In the genomic region with DNA sequence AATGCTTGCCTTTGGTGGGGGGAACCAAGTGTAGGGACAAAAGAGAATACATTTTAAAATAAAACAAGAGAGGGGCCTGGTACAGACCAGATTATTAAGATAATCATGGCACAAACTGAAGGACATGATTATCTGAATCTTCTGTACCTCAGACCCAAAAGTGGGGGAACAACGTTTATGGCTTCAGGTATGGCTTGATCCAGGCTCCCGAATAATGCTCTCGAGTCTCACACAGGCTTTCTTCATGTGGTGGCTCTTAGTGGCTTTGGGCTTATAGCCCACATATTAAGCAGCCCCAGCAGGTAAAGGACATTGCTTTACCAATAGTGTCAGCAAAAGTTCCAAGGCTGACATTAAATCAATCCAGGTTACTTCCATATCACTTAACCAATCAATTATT, we compare ENCODE assay signal across 23 cellular contexts.
DNase-seq lines count a peak whose midpoint lies in the region; ATAC-seq, FAIRE-seq and TF ChIP-seq lines count a peak whose summit lies in the region.
"Had no signal": no experiment of that assay in that cellular context is flagged by ENCODE, and none has a peak within 500 bp of the region (broad histone marks: within the 10 kb centered on the region; RNA-seq: fewer than 3 reads in every experiment).

No MANE protein-coding gene starts in this region.

- H4K20me1 ChIP-seq in HepG2 (ENCODE audit: insufficient read depth, low read length): no peaks in the 10 kb centered on the region
- H4K20me1 ChIP-seq: BLaER1 treated with 17β-estradiol and CSF1 and Interleukin-3, amounts not matched to agents 10 nM and 100 nM had no signal

- DNase-seq in HepG2 (ENCODE audit: low spot score) (no peak), right lobe of liver (no peak), esophagus muscularis mucosa (ENCODE audit: extremely low spot score) (peak; percentile 62), DMS153 (lab: John Stamatoyannopoulos, UW) (no peak)
- DNase-seq: AML-193; Caco-2; Calu3; CD4-positive, alpha-beta T cell; CD8-positive, alpha-beta T cell; DMS53; DMS79; DND-41; EL; GDM1 had no signal

- POLR2A ChIA-PET in HepG2 (lab: Yijun Ruan, JAX): no interaction called here

- H3K36me3 ChIP-seq in HepG2 (replicated peaks in 1 of 2; ENCODE audit: control insufficient read depth in 1 of 2, insufficient read depth in 2 of 2, low read length in 2 of 2): no peaks in the 10 kb centered on the region
- no peaks in the 10 kb centered on the region for H3K36me3 ChIP-seq in right lobe of liver
- no peaks in the 10 kb centered on the region for H3K36me3 ChIP-seq in esophagus muscularis mucosa
- H3K36me3 ChIP-seq: BLaER1 treated with 17β-estradiol and CSF1 and Interleukin-3, amounts not matched to agents 10 nM and 100 nM had no signal

- TF ChIP-seq EP300 in HepG2 (IDR thresholded peaks at IDR 0.05; ENCODE audit: low read depth in 2 of 2, low read length in 2 of 2) (no peak), HepG2 (CRISPR knock-in tag; IDR thresholded peaks at IDR 0.05; ENCODE audit: borderline replicate concordance) (no peak), esophagus muscularis mucosa (IDR thresholded peaks at IDR 0.05) (no peak)

- H2AFZ ChIP-seq in HepG2 (ENCODE audit: low read length): no peak overlapping the region

- H3K9me3 ChIP-seq in HepG2 (ENCODE audit: low read length) (no peaks in the 10 kb centered on the region; the same call in 1 of the 2 replicates), right lobe of liver (no peaks in the 10 kb centered on the region), esophagus muscularis mucosa (peaks cover 0 to 4% (median 0%) of the 10 kb centered on the region in 4 donors)
- H3K9me3 ChIP-seq: Caco-2 had no signal

- TF ChIP-seq CTCF in HepG2 (CRISPR knock-in tag; IDR thresholded peaks at IDR 0.05) (no peak), right lobe of liver (IDR thresholded peaks at IDR 0.05) (no peak), esophagus muscularis mucosa (IDR thresholded peaks at IDR 0.05) (no peak)

- no peak for TF ChIP-seq POLR2A in HepG2 (IDR thresholded peaks at IDR 0.05; ENCODE audit: insufficient read depth in 1 of 2, low read depth in 2 of 2, low read length in 2 of 2)
- no peak for TF ChIP-seq POLR2A in right lobe of liver (IDR thresholded peaks at IDR 0.05)
- TF ChIP-seq POLR2A in esophagus muscularis mucosa (IDR thresholded peaks at IDR 0.05; ENCODE audit: low read depth): no peak

- H3K4me2 ChIP-seq in HepG2 (ENCODE audit: low read depth, low read length): no peak overlapping the region
- H3K4me2 ChIP-seq: A549; BLaER1 treated with 17β-estradiol and CSF1 and Interleukin-3, amounts not matched to agents 10 nM and 100 nM had no signal

- H3K27me3 ChIP-seq in HepG2 (ENCODE audit: control insufficient read depth in 1 of 2, insufficient read depth in 2 of 2, low read length in 2 of 2) (no peaks in the 10 kb centered on the region), right lobe of liver (no peaks in the 10 kb centered on the region), esophagus muscularis mucosa (peaks cover 0 to 11% (median 0%) of the 10 kb centered on the region in 4 donors)
- H3K27me3 ChIP-seq: BLaER1 treated with 17β-estradiol and CSF1 and Interleukin-3, amounts not matched to agents 10 nM and 100 nM had no signal

- H3K4me1 ChIP-seq in HepG2 (ENCODE audit: insufficient read depth, low read length): no peaks in the 10 kb centered on the region
- no peaks in the 10 kb centered on the region for H3K4me1 ChIP-seq in right lobe of liver
- no peaks in the 10 kb centered on the region for H3K4me1 ChIP-seq in esophagus muscularis mucosa
- H3K4me1 ChIP-seq: A549; BLaER1 treated with 17β-estradiol and CSF1 and Interleukin-3, amounts not matched to agents 10 nM and 100 nM; Caco-2 had no signal

- no TSS peak for BruUV-seq in HepG2 (replicated peaks; lab: Mats Ljungman, UMichigan)

- CTCF ChIA-PET in HepG2 (lab: Yijun Ruan, JAX; ENCODE audit: low intra/inter-chr PET ratio, low total read pairs): no interaction called here

- no peak for FAIRE-seq in HepG2 (lab: Jason Lieb, UNC)
- FAIRE-seq: A549, D721Med, GM12878, GM12892, GM18507 had no signal

- no peak for TF ChIP-seq RAD21 in HepG2 (CRISPR knock-in tag; IDR thresholded peaks at IDR 0.05)

- 50% methylated on average over 3 of the region's 3 CpGs for WGBS in HepG2 (ENCODE audit: low lambda C conversion rate)
- no CpG with 5 or more reads among the region's 3 CpGs for WGBS in right lobe of liver (ENCODE audit: insufficient coverage, low coverage, low lambda C conversion rate, missing lambda C conversion rate)
- WGBS in esophagus muscularis mucosa: 93% methylated on average over 3 of the region's 3 CpGs

- H3K27ac ChIP-seq in HepG2 (ENCODE audit: extremely low read length, insufficient read depth, low read length): no peak overlapping the region
- no peak overlapping the region for H3K27ac ChIP-seq in right lobe of liver
- H3K27ac ChIP-seq in esophagus muscularis mucosa (replicated peaks in 1 of 4): no peak overlapping the region
- H3K27ac ChIP-seq: 22Rv1; A549; BLaER1 treated with 17β-estradiol and CSF1 and Interleukin-3, amounts not matched to agents 10 nM and 100 nM; C4-2B had no signal

- H3K79me2 ChIP-seq in HepG2 (ENCODE audit: insufficient read depth, low read length): no peaks in the 10 kb centered on the region

- no peak overlapping the region for H3K9ac ChIP-seq in HepG2 (ENCODE audit: insufficient read depth, low read depth, low read length)
- H3K9ac ChIP-seq: BLaER1 treated with 17β-estradiol and CSF1 and Interleukin-3, amounts not matched to agents 10 nM and 100 nM had no signal

- in situ Hi-C loops in HepG2 (cut with HindIII; ENCODE audit: extremely low pct_ligation_motif_present, low pct_unique_long_range_greater_than_20kb): no loop called here

- intact Hi-C loops in HepG2 (cut with micrococcal nuclease; ENCODE audit: unreplicated experiment) (no loop called here), right lobe of liver (cut with DNase I) (no loop called here), esophagus muscularis mucosa (cut with DNase I) (no loop called here)

- H3K4me3 ChIP-seq in HepG2 (replicated peaks in 1 of 3; ENCODE audit: insufficient read depth in 1 of 3, low read depth in 2 of 3, low read length in 3 of 3): no peak overlapping the region
- H3K4me3 ChIP-seq in right lobe of liver: no peak overlapping the region
- no peak overlapping the region for H3K4me3 ChIP-seq in esophagus muscularis mucosa
- H3K4me3 ChIP-seq: A549; BLaER1 treated with 17β-estradiol and CSF1 and Interleukin-3, amounts not matched to agents 10 nM and 100 nM; GM12878 had no signal

- ATAC-seq in HepG2 (no peak), right lobe of liver (no peak), HG02840 (IDR thresholded peaks at IDR 0.05; ENCODE audit: low FRiP score, unreplicated experiment) (no peak)
- ATAC-seq: A549; CD8-positive, alpha-beta T cell; GM12878 had no signal

TF ChIP-seq in HepG2, 621 proteins besides CTCF, POLR2A, EP300 and RAD21:
- TF ChIP-seq FLYWCH1 (CRISPR knock-in tag; IDR thresholded peaks at IDR 0.05) (no peak), ZNF329 (CRISPR knock-in tag; IDR thresholded peaks at IDR 0.05; ENCODE audit: low read depth) (peak; percentile 95), NFE2 (CRISPR knock-in tag; IDR thresholded peaks at IDR 0.05) (no peak)
- TF ChIP-seq, protein P1, sequence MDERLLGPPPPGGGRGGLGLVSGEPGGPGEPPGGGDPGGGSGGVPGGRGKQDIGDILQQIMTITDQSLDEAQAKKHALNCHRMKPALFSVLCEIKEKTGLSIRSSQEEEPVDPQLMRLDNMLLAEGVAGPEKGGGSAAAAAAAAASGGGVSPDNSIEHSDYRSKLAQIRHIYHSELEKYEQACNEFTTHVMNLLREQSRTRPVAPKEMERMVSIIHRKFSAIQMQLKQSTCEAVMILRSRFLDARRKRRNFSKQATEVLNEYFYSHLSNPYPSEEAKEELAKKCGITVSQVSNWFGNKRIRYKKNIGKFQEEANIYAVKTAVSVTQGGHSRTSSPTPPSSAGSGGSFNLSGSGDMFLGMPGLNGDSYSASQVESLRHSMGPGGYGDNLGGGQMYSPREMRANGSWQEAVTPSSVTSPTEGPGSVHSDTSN (CRISPR knock-in tag; IDR thresholded peaks at IDR 0.05): no peak
- TF ChIP-seq, protein P2, sequence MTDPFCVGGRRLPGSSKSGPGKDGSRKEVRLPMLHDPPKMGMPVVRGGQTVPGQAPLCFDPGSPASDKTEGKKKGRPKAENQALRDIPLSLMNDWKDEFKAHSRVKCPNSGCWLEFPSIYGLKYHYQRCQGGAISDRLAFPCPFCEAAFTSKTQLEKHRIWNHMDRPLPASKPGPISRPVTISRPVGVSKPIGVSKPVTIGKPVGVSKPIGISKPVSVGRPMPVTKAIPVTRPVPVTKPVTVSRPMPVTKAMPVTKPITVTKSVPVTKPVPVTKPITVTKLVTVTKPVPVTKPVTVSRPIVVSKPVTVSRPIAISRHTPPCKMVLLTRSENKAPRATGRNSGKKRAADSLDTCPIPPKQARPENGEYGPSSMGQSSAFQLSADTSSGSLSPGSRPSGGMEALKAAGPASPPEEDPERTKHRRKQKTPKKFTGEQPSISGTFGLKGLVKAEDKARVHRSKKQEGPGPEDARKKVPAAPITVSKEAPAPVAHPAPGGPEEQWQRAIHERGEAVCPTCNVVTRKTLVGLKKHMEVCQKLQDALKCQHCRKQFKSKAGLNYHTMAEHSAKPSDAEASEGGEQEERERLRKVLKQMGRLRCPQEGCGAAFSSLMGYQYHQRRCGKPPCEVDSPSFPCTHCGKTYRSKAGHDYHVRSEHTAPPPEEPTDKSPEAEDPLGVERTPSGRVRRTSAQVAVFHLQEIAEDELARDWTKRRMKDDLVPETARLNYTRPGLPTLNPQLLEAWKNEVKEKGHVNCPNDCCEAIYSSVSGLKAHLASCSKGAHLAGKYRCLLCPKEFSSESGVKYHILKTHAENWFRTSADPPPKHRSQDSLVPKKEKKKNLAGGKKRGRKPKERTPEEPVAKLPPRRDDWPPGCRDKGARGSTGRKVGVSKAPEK (CRISPR knock-in tag; IDR thresholded peaks at IDR 0.05; ENCODE audit: borderline replicate concordance): no peak
